In the genomic region with DNA sequence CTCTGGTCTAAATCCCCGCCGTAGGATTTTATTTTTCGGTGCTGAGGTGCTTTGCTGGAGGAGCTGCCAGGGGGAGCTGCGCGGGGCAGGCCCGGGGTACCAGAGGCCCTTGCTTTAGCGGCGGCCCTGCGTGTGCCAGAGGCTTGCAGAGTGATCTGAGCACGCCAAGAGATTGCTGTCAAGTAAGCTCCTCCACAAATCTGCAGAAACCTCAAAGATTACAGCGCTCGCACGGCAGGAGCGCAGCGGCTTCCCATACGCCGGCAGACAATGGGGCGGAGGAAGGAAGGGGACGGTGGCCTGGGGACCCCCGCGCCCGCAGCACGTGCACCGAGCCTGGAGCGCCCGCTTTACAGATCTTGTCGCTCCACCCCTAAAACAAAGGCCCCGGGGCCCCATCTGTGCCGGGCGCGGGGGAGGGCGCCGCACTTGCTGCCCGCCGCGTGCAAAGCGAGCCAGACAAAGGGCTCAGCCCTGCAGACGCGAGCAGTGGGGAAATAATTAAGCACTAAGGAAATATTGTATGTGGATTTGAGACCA, we compare ENCODE assay signal across 1 cellular context.
TF ChIP-seq lines count a peak whose summit lies in the region.

No MANE protein-coding gene starts in this region.

TF ChIP-seq in GM12878, 131 proteins besides CTCF, POLR2A, EP300 and RAD21:
- TF ChIP-seq BHLHE40 (IDR thresholded peaks at IDR 0.05; ENCODE audit: borderline replicate concordance in 1 of 2, low read depth in 2 of 2, low read length in 1 of 2), result peak; percentile 34 to 78; a peak in 2 of 4 replicates
- TF ChIP-seq EGR1 (IDR thresholded peaks at IDR 0.05; ENCODE audit: borderline replicate concordance in 1 of 2, low read depth in 2 of 2, low read length in 2 of 2), result peak in 1 of 2 experiments; percentile 26; a peak in 1 of 3 replicates
- TF ChIP-seq SKIL (IDR thresholded peaks at IDR 0.05; ENCODE audit: low read depth, poor library complexity, severe bottlenecking), result no peak
